In the genomic region with DNA sequence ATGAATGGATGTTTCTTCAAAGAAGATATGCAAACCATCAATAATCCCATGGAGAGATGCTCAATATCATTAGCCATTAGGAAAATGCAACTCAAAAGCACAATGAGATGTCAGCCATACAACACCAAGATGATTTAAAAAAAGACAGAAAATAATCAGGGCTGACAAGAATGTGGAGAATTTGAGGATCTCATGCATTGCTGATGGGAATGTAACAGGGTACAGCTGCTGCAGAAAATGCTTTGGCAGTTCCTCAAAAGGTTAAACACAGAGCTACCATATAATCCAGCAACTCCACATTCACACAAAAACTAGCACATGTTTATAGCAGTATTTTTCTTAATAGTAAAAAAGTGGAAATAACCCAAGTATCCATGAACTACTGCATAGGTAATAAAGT, we compare ENCODE assay signal across 1 cellular context.
TF ChIP-seq lines count a peak whose summit lies in the region.

No MANE protein-coding gene starts in this region.

TF ChIP-seq in GM23338, 12 proteins besides CTCF, POLR2A, EP300 and RAD21 (continued from another document):
- TF ChIP-seq, protein P1, sequence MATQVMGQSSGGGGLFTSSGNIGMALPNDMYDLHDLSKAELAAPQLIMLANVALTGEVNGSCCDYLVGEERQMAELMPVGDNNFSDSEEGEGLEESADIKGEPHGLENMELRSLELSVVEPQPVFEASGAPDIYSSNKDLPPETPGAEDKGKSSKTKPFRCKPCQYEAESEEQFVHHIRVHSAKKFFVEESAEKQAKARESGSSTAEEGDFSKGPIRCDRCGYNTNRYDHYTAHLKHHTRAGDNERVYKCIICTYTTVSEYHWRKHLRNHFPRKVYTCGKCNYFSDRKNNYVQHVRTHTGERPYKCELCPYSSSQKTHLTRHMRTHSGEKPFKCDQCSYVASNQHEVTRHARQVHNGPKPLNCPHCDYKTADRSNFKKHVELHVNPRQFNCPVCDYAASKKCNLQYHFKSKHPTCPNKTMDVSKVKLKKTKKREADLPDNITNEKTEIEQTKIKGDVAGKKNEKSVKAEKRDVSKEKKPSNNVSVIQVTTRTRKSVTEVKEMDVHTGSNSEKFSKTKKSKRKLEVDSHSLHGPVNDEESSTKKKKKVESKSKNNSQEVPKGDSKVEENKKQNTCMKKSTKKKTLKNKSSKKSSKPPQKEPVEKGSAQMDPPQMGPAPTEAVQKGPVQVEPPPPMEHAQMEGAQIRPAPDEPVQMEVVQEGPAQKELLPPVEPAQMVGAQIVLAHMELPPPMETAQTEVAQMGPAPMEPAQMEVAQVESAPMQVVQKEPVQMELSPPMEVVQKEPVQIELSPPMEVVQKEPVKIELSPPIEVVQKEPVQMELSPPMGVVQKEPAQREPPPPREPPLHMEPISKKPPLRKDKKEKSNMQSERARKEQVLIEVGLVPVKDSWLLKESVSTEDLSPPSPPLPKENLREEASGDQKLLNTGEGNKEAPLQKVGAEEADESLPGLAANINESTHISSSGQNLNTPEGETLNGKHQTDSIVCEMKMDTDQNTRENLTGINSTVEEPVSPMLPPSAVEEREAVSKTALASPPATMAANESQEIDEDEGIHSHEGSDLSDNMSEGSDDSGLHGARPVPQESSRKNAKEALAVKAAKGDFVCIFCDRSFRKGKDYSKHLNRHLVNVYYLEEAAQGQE (IDR thresholded peaks at IDR 0.05; ENCODE audit: unreplicated experiment), result no peak
- no peak for TF ChIP-seq NANOG (IDR thresholded peaks at IDR 0.05; ENCODE audit: borderline replicate concordance)
TF ChIP-seq in GM23338: peak in this region for 0.
